9 cellular contexts compared by ENCODE assay signal in genomic region chr1:183634429-183635065, GRCh38. TPM values are rescaled to one million over a fixed set of nuclear protein-coding genes. Genes with fewer than 3 reads are reported as not detected.
DNase-seq lines count a peak whose midpoint lies in the region; ATAC-seq and TF ChIP-seq lines count a peak whose summit lies in the region.
"Had no signal": no experiment of that assay in that cellular context is flagged by ENCODE, and none has a peak within 500 bp of the region (broad histone marks: within the 10 kb centered on the region; RNA-seq: fewer than 3 reads in every experiment).

No MANE protein-coding gene starts in this region.

- H3K4me1 ChIP-seq in Loucy (ENCODE audit: insufficient read depth, low read length, poor library complexity, severe bottlenecking) (peaks cover 47% of the 10 kb centered on the region), colonic mucosa (peaks cover 15% of the 10 kb centered on the region)

- H3K27me3 ChIP-seq in Loucy (ENCODE audit: insufficient read depth, low read length, poor library complexity, severe bottlenecking) (peaks cover 8% of the 10 kb centered on the region), colonic mucosa (no peaks in the 10 kb centered on the region)

- intact Hi-C loops in colonic mucosa (cut with DNase I) = no loop called here

- TF ChIP-seq CTCF in Loucy (conservative IDR thresholded peaks at IDR 0.05; ENCODE audit: low read length) (no peak), colonic mucosa (IDR thresholded peaks at IDR 0.05) (no peak), nephron (IDR thresholded peaks at IDR 0.05; ENCODE audit: unreplicated experiment in 3 of 3) (no peak)

- H3K4me3 Mint-ChIP-seq in nephron = peak overlapping the region; percentile 100

- DNase-seq in CD1c-positive myeloid dendritic cell (ENCODE audit: extremely low spot score) (peak; percentile 67), colonic mucosa (no peak), GDM1 (lab: John Stamatoyannopoulos, UW) (no peak), foreskin melanocyte (no peak), NCI-H446 (lab: John Stamatoyannopoulos, UW) (no peak)

- peaks cover 26% of the 10 kb centered on the region for H3K27me3 Mint-ChIP-seq in nephron (ENCODE audit: low read depth)

- no peaks in the 10 kb centered on the region for H3K9me3 Mint-ChIP-seq in nephron

- H3K4me3 ChIP-seq in Loucy (ENCODE audit: low read length, poor library complexity, severe bottlenecking) (peak overlapping the region; percentile 84), colonic mucosa (peak overlapping the region; percentile 77)

- peak overlapping the region; percentile 93 to 99 (median 97) for H3K27ac Mint-ChIP-seq in nephron

- 0 out of 2 replicates have a peak overlapping the region, but pooled peaks have one; percentile 58 for H2AFZ ChIP-seq in Loucy (ENCODE audit: low read length)

- H3K4me2 ChIP-seq in Loucy (ENCODE audit: low read depth, low read length, poor library complexity, severe bottlenecking) = peak overlapping the region; percentile 80

- H3K36me3 Mint-ChIP-seq in nephron (ENCODE audit: low read depth) = peaks cover 16% of the 10 kb centered on the region

- H3K9me3 ChIP-seq in Loucy (ENCODE audit: insufficient read depth, low read depth, low read length) (no peaks in the 10 kb centered on the region), colonic mucosa (no peaks in the 10 kb centered on the region)

- H3K27ac ChIP-seq in colonic mucosa = peak overlapping the region; percentile 98

- peaks cover 45% of the 10 kb centered on the region for H4K20me1 ChIP-seq in Loucy (ENCODE audit: insufficient read depth, low read length, poor library complexity, severe bottlenecking)

- peaks cover 5% of the 10 kb centered on the region for H3F3A ChIP-seq in Loucy (ENCODE audit: low read depth)

- H3K9ac ChIP-seq in Loucy (ENCODE audit: low read depth, low read length, poor library complexity, severe bottlenecking) = peak overlapping the region; percentile 98
- H3K9ac ChIP-seq in colonic mucosa (ENCODE audit: low read depth in 2 of 2, low read length in 2 of 2) = peak overlapping the region; percentile 87 to 89

- H3K79me2 ChIP-seq in Loucy (ENCODE audit: insufficient read depth, low read length) = peaks cover 55% of the 10 kb centered on the region

- ATAC-seq in HG02885 (IDR thresholded peaks at IDR 0.05; ENCODE audit: poor library complexity, unreplicated experiment) = no peak

- H3K4me1 Mint-ChIP-seq in nephron = peaks cover 39% of the 10 kb centered on the region

- H3K36me3 ChIP-seq in Loucy (ENCODE audit: insufficient read depth, low read length) (peaks cover 14% of the 10 kb centered on the region), colonic mucosa (no peaks in the 10 kb centered on the region)

- no peaks in the 10 kb centered on the region for H3K9me2 ChIP-seq in Loucy (replicated peaks; ENCODE audit: low read depth, low read length)

RNA-seq across cellular contexts. Expression of gene ARPC5, which starts 1.0 kb away (rescaled TPM):
- total RNA-seq in colonic mucosa = 100 to 1,000 TPM; 147 to 189 TPM

RNA-seq across cellular contexts. Expression of gene APOBEC4, which starts 18.6 kb away (rescaled TPM):
- not detected for total RNA-seq in colonic mucosa
- total RNA-seq: renal cortical epithelial cell had no signal

RNA-seq across cellular contexts. Expression of gene NCF2, which starts 44.3 kb away (rescaled TPM):
- total RNA-seq in colonic mucosa = 1 to 10 TPM; 2.5 to 9.1 TPM
